ENCODE assay signal across 18 cellular contexts in genomic region chr1:67957026-67957425, GRCh38.
DNase-seq lines count a peak whose midpoint lies in the region; ATAC-seq and TF ChIP-seq lines count a peak whose summit lies in the region.
"Had no signal": no experiment of that assay in that cellular context is flagged by ENCODE, and none has a peak within 500 bp of the region (broad histone marks: within the 10 kb centered on the region; RNA-seq: fewer than 3 reads in every experiment).

No MANE protein-coding gene starts in this region.

- intact Hi-C loops in dorsolateral prefrontal cortex (cut with DNase I) = no loop called here

- H3K4me3 ChIP-seq in fibroblast of villous mesenchyme (ENCODE audit: low read depth, low read length) (no peak overlapping the region), dorsolateral prefrontal cortex (no peak overlapping the region)
- H3K4me3 ChIP-seq: esophagus muscularis mucosa had no signal

- DNase-seq in ELF-1 (ENCODE audit: low read depth, low spot score) (peak; percentile 37), NCI-H82 treated with DMSO at 0.1 percent for 48 hours (lab: John Stamatoyannopoulos, UW; ENCODE audit: unreplicated experiment) (peak; percentile 83), fibroblast of villous mesenchyme (ENCODE audit: low read depth) (peak; percentile 87), omental fat pad (ENCODE audit: low spot score) (no peak), dorsolateral prefrontal cortex (no peak)
- DNase-seq: activated CD4-positive, alpha-beta memory T cell treated with anti-CD3 and anti-CD28 coated beads for 36 hours; activated naive CD8-positive, alpha-beta T cell treated with anti-CD3 and anti-CD28 coated beads, Interleukin-2, amount 10 ng/mL, durations not matched to agents 7 days and 5 days; activated T-cell treated with anti-CD3 and anti-CD28 coated beads, Interleukin-2, amount 50 U/mL, for 48 hours; Caco-2; GDM1; kidney glomerular epithelial cell; MV-4-11; NCI-H1930; occipital lobe; stimulated activated CD4-positive, alpha-beta T cell treated with anti-CD3 and anti-CD28 coated beads, Interleukin-4, amount 100 ng/mL, for 24 hours had no signal

- TF ChIP-seq CTCF in fibroblast of villous mesenchyme (IDR thresholded peaks at IDR 0.05; ENCODE audit: insufficient read depth, low read depth, low read length) = no peak
- no peak for TF ChIP-seq CTCF in omental fat pad (IDR thresholded peaks at IDR 0.05)
- TF ChIP-seq CTCF in dorsolateral prefrontal cortex (IDR thresholded peaks at IDR 0.05 in 54 of 56, conservative IDR thresholded peaks at IDR 0.05 in 2 of 56; ENCODE audit: low read depth in 1 of 56, partially characterized antibody in 56 of 56) = no peak

- no peak overlapping the region for H3K27ac ChIP-seq in dorsolateral prefrontal cortex
- H3K27ac ChIP-seq: esophagus muscularis mucosa had no signal

- ATAC-seq in omental fat pad (ENCODE audit: low FRiP score) = peak; percentile 47
- ATAC-seq in GM19351 (IDR thresholded peaks at IDR 0.05; ENCODE audit: unreplicated experiment) = no peak
- no peak for ATAC-seq in GM18861 (IDR thresholded peaks at IDR 0.05; ENCODE audit: unreplicated experiment)

- H3K27me3 ChIP-seq in dorsolateral prefrontal cortex = peaks cover 0 to 4% (median 0%) of the 10 kb centered on the region in 45 donors
- H3K27me3 ChIP-seq: esophagus muscularis mucosa had no signal

Comparison
In these comparisons a context has a peak if more than half of its experiments do, and no peak if none do; other contexts are left out.
1. DNase-seq: peak in ELF-1 (single experiment), NCI-H82 treated with DMSO at 0.1 percent for 48 hours (single experiment) and fibroblast of villous mesenchyme (single experiment); none in omental fat pad (single experiment) and dorsolateral prefrontal cortex (0 of 10).